In the genomic region with DNA sequence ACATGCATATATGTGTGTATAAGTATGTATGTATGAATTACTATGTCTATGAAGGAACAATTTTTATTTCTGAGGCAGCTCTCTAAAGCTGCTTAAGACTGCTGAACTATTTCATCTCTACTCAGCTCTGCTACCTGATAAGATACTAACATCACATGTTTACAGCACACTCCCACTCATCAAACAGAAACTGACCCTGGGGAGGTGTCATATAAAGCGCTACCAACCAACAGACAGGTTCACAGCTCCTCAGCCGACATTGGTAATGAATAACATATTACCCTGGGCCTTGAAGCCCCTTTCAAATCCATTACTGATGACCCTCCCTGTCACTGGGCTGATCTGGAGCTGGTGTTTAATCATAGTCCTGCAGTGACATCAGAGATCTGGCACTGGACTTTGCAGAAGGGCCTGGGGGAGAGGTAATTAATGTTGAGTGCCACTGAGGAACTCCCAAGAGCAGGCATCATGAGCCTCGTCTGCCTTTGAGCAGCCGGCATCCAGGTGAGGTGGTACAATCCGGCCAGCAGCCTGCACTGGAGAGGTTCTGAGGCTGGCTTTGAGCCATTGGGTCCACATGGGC, we compare ENCODE assay signal across 1 cellular context.
A peak's percentile ranks its signal among the peaks of the same experiment; 100 is the strongest.
TF ChIP-seq lines count a peak whose summit lies in the region.

No MANE protein-coding gene starts in this region.

TF ChIP-seq in HEK293, 187 proteins besides CTCF, POLR2A, EP300 and RAD21 (continued from another document):
- TF ChIP-seq, protein P1, sequence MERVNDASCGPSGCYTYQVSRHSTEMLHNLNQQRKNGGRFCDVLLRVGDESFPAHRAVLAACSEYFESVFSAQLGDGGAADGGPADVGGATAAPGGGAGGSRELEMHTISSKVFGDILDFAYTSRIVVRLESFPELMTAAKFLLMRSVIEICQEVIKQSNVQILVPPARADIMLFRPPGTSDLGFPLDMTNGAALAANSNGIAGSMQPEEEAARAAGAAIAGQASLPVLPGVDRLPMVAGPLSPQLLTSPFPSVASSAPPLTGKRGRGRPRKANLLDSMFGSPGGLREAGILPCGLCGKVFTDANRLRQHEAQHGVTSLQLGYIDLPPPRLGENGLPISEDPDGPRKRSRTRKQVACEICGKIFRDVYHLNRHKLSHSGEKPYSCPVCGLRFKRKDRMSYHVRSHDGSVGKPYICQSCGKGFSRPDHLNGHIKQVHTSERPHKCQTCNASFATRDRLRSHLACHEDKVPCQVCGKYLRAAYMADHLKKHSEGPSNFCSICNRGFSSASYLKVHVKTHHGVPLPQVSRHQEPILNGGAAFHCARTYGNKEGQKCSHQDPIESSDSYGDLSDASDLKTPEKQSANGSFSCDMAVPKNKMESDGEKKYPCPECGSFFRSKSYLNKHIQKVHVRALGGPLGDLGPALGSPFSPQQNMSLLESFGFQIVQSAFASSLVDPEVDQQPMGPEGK (tag by site-specific recombination; IDR thresholded peaks at IDR 0.05): no peak
- TF ChIP-seq ZNF792 (tag by site-specific recombination; IDR thresholded peaks at IDR 0.05) (no peak), ZNF133 (tag by site-specific recombination; IDR thresholded peaks at IDR 0.05) (no peak), ZNF701 (tag by site-specific recombination; IDR thresholded peaks at IDR 0.05) (no peak), ZNF677 (tag by site-specific recombination; IDR thresholded peaks at IDR 0.05) (no peak), GLIS2 (tag by site-specific recombination; IDR thresholded peaks at IDR 0.05) (no peak)
- TF ChIP-seq, protein P2, sequence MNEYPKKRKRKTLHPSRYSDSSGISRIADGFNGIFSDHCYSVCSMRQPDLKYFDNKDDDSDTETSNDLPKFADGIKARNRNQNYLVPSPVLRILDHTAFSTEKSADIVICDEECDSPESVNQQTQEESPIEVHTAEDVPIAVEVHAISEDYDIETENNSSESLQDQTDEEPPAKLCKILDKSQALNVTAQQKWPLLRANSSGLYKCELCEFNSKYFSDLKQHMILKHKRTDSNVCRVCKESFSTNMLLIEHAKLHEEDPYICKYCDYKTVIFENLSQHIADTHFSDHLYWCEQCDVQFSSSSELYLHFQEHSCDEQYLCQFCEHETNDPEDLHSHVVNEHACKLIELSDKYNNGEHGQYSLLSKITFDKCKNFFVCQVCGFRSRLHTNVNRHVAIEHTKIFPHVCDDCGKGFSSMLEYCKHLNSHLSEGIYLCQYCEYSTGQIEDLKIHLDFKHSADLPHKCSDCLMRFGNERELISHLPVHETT (tag by site-specific recombination; IDR thresholded peaks at IDR 0.05): no peak
- TF ChIP-seq, protein P3, sequence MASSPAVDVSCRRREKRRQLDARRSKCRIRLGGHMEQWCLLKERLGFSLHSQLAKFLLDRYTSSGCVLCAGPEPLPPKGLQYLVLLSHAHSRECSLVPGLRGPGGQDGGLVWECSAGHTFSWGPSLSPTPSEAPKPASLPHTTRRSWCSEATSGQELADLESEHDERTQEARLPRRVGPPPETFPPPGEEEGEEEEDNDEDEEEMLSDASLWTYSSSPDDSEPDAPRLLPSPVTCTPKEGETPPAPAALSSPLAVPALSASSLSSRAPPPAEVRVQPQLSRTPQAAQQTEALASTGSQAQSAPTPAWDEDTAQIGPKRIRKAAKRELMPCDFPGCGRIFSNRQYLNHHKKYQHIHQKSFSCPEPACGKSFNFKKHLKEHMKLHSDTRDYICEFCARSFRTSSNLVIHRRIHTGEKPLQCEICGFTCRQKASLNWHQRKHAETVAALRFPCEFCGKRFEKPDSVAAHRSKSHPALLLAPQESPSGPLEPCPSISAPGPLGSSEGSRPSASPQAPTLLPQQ (tag by site-specific recombination; IDR thresholded peaks at IDR 0.05): no peak
- TF ChIP-seq, protein P4, sequence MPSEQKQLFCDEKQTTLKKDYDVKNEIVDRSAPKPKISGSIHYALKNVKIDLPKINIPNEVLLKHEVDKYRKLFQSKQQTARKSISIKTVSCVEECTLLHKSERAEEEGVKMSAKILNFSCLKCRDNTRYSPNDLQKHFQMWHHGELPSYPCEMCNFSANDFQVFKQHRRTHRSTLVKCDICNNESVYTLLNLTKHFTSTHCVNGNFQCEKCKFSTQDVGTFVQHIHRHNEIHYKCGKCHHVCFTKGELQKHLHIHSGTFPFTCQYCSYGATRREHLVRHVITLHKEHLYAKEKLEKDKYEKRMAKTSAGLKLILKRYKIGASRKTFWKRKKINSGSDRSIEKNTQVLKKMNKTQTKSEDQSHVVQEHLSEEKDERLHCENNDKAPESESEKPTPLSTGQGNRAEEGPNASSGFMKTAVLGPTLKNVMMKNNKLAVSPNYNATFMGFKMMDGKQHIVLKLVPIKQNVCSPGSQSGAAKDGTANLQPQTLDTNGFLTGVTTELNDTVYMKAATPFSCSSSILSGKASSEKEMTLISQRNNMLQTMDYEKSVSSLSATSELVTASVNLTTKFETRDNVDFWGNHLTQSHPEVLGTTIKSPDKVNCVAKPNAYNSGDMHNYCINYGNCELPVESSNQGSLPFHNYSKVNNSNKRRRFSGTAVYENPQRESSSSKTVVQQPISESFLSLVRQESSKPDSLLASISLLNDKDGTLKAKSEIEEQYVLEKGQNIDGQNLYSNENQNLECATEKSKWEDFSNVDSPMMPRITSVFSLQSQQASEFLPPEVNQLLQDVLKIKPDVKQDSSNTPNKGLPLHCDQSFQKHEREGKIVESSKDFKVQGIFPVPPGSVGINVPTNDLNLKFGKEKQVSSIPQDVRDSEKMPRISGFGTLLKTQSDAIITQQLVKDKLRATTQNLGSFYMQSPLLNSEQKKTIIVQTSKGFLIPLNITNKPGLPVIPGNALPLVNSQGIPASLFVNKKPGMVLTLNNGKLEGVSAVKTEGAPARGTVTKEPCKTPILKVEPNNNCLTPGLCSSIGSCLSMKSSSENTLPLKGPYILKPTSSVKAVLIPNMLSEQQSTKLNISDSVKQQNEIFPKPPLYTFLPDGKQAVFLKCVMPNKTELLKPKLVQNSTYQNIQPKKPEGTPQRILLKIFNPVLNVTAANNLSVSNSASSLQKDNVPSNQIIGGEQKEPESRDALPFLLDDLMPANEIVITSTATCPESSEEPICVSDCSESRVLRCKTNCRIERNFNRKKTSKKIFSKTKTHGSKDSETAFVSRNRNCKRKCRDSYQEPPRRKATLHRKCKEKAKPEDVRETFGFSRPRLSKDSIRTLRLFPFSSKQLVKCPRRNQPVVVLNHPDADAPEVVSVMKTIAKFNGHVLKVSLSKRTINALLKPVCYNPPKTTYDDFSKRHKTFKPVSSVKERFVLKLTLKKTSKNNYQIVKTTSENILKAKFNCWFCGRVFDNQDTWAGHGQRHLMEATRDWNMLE (tag by site-specific recombination; conservative IDR thresholded peaks at IDR 0.05; ENCODE audit: low read depth): no peak
- TF ChIP-seq, protein P5, sequence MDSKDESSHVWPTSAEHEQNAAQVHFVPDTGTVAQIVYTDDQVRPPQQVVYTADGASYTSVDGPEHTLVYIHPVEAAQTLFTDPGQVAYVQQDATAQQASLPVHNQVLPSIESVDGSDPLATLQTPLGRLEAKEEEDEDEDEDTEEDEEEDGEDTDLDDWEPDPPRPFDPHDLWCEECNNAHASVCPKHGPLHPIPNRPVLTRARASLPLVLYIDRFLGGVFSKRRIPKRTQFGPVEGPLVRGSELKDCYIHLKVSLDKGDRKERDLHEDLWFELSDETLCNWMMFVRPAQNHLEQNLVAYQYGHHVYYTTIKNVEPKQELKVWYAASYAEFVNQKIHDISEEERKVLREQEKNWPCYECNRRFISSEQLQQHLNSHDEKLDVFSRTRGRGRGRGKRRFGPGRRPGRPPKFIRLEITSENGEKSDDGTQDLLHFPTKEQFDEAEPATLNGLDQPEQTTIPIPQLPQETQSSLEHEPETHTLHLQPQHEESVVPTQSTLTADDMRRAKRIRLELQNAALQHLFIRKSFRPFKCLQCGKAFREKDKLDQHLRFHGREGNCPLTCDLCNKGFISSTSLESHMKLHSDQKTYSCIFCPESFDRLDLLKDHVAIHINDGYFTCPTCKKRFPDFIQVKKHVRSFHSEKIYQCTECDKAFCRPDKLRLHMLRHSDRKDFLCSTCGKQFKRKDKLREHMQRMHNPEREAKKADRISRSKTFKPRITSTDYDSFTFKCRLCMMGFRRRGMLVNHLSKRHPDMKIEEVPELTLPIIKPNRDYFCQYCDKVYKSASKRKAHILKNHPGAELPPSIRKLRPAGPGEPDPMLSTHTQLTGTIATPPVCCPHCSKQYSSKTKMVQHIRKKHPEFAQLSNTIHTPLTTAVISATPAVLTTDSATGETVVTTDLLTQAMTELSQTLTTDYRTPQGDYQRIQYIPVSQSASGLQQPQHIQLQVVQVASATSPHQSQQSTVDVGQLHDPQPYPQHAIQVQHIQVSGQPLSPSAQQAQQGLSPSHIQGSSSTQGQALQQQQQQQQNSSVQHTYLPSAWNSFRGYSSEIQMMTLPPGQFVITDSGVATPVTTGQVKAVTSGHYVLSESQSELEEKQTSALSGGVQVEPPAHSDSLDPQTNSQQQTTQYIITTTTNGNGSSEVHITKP (tag by site-specific recombination; IDR thresholded peaks at IDR 0.05): peak; percentile 85
- TF ChIP-seq, protein P6, sequence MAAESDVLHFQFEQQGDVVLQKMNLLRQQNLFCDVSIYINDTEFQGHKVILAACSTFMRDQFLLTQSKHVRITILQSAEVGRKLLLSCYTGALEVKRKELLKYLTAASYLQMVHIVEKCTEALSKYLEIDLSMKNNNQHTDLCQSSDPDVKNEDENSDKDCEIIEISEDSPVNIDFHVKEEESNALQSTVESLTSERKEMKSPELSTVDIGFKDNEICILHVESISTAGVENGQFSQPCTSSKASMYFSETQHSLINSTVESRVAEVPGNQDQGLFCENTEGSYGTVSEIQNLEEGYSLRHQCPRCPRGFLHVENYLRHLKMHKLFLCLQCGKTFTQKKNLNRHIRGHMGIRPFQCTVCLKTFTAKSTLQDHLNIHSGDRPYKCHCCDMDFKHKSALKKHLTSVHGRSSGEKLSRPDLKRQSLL (tag by site-specific recombination; IDR thresholded peaks at IDR 0.05): no peak
